Comparison of ENCODE assay signal across 19 cellular contexts in the genomic region with DNA sequence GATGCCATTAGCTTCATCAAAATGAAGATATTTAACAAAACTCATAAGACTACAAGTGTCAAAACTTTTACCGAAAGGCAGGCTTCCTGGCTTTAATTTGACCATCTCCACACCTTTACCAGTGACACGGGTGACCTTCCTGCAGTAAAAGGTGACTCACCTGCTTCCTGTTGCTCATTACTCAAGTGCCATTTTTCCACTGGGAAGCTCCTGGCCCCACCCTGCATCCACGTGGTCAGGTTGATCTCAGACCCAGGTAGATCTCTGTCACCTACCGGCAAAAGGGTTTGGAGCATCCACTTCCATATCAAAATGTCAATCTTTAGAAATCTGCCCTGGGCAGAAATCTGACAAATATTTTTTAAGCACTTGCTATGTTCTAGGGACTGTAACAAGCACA. TPM values are rescaled to one million over a fixed set of nuclear protein-coding genes. Genes with fewer than 3 reads are reported as not detected.
A peak's percentile ranks its signal among the peaks of the same experiment; 100 is the strongest.
DNase-seq lines count a peak whose midpoint lies in the region; ATAC-seq and TF ChIP-seq lines count a peak whose summit lies in the region.
"Had no signal": no experiment of that assay in that cellular context is flagged by ENCODE, and none has a peak within 500 bp of the region (broad histone marks: within the 10 kb centered on the region; RNA-seq: fewer than 3 reads in every experiment).

No MANE protein-coding gene starts in this region.

- H3K27me3 ChIP-seq in breast epithelium (peaks cover 0 to 8% of the 10 kb centered on the region in 2 donors), foreskin keratinocyte (peaks cover 63% of the 10 kb centered on the region)
- H3K27me3 ChIP-seq: BLaER1 treated with 17β-estradiol and CSF1 and Interleukin-3, amounts not matched to agents 10 nM and 100 nM had no signal

- peaks cover 49% of the 10 kb centered on the region for H3K27me3 Mint-ChIP-seq in MCF 10A (ENCODE audit: insufficient read depth, unreplicated experiment)
- H3K27me3 Mint-ChIP-seq: CD4-positive, CD25-positive, alpha-beta regulatory T cell had no signal

- CTCF ChIA-PET in MCF 10A (lab: Yijun Ruan, JAX) = interaction anchor here (0.6 to 5.1 kb wide), 4 partner anchors 8 to 346 kb away, joined by 3 to 34 read pairs (median 4); no protein-coding TSS in a partner anchor

- peaks cover 5% of the 10 kb centered on the region for H3K36me3 Mint-ChIP-seq in MCF 10A (ENCODE audit: insufficient read depth, unreplicated experiment)
- H3K36me3 Mint-ChIP-seq: CD4-positive, CD25-positive, alpha-beta regulatory T cell had no signal

- TF ChIP-seq POLR2A in breast epithelium (IDR thresholded peaks at IDR 0.05) = no peak

- H3K4me3 ChIP-seq in breast epithelium = no peak overlapping the region
- H3K4me3 ChIP-seq in mucosa of descending colon = no peak overlapping the region
- H3K4me3 ChIP-seq: BLaER1 treated with 17β-estradiol and CSF1 and Interleukin-3, amounts not matched to agents 10 nM and 100 nM had no signal

- POLR2A ChIA-PET in MCF 10A (lab: Yijun Ruan, JAX) = no interaction called here

- no peak overlapping the region for H3K4me3 Mint-ChIP-seq in MCF 10A (ENCODE audit: unreplicated experiment)
- H3K4me3 Mint-ChIP-seq: CD4-positive, CD25-positive, alpha-beta regulatory T cell; H9 had no signal

- H3K36me3 ChIP-seq in breast epithelium = no peaks in the 10 kb centered on the region
- no peaks in the 10 kb centered on the region for H3K36me3 ChIP-seq in mucosa of descending colon (ENCODE audit: low read depth)
- H3K36me3 ChIP-seq: BLaER1 treated with 17β-estradiol and CSF1 and Interleukin-3, amounts not matched to agents 10 nM and 100 nM had no signal

- TF ChIP-seq CTCF in MCF 10A (IDR thresholded peaks at IDR 0.05; ENCODE audit: unreplicated experiment) (no peak), breast epithelium (IDR thresholded peaks at IDR 0.05) (no peak), foreskin keratinocyte (conservative IDR thresholded peaks at IDR 0.05) (peak; percentile 14), mucosa of descending colon (IDR thresholded peaks at IDR 0.05) (no peak)

- peak; percentile 34 for DNase-seq in MCF 10A (ENCODE audit: unreplicated experiment)
- DNase-seq in breast epithelium (ENCODE audit: low spot score in 2 of 2) = no peak
- peak; percentile 81 for DNase-seq in SW480 (ENCODE audit: low spot score)
- peak in 1 of 2 donors; percentile 23 for DNase-seq in foreskin keratinocyte
- DNase-seq in mucosa of descending colon = peak in 1 of 3 donors; percentile 9
- DNase-seq in NCI-H1417 (lab: John Stamatoyannopoulos, UW) = no peak
- no peak for DNase-seq in NCI-H1105 (lab: John Stamatoyannopoulos, UW)
- DNase-seq in DMS53 treated with DMSO at 0.1 percent for 48 hours (lab: John Stamatoyannopoulos, UW; ENCODE audit: unreplicated experiment) = no peak
- DNase-seq: 8988T; ACHN; Calu3; CD4-positive, CD25-positive, alpha-beta regulatory T cell; DMS 273 treated with DMSO at 0.1 percent for 48 hours; DMS79 treated with DMSO at 0.1 percent for 48 hours; EL; GOT3; H9 had no signal

- BruUV-seq in MCF 10A (replicated peaks; lab: Mats Ljungman, UMichigan) = no TSS peak

- ATAC-seq in foreskin keratinocyte = peak; percentile 24
- ATAC-seq in mucosa of descending colon = peak; percentile 65

- H3K27ac Mint-ChIP-seq in MCF 10A (ENCODE audit: low read depth, unreplicated experiment) = no peak overlapping the region
- H3K27ac Mint-ChIP-seq: CD4-positive, CD25-positive, alpha-beta regulatory T cell; H9 had no signal

- peaks cover 14% of the 10 kb centered on the region for H3K9me3 Mint-ChIP-seq in MCF 10A (ENCODE audit: unreplicated experiment)

- peaks cover 16% of the 10 kb centered on the region for H3K4me1 Mint-ChIP-seq in MCF 10A (ENCODE audit: insufficient read depth, unreplicated experiment)
- H3K4me1 Mint-ChIP-seq: CD4-positive, CD25-positive, alpha-beta regulatory T cell had no signal

- H3K4me1 ChIP-seq in breast epithelium = no peaks in the 10 kb centered on the region
- no peaks in the 10 kb centered on the region for H3K4me1 ChIP-seq in foreskin keratinocyte
- no peaks in the 10 kb centered on the region for H3K4me1 ChIP-seq in mucosa of descending colon (ENCODE audit: low read depth)
- H3K4me1 ChIP-seq: BLaER1 treated with 17β-estradiol and CSF1 and Interleukin-3, amounts not matched to agents 10 nM and 100 nM had no signal

- H3K9me3 ChIP-seq in breast epithelium (no peaks in the 10 kb centered on the region), mucosa of descending colon (no peaks in the 10 kb centered on the region)
- H3K9me3 ChIP-seq: BLaER1 treated with 17β-estradiol and CSF1 and Interleukin-3, amounts not matched to agents 10 nM and 100 nM had no signal

- intact Hi-C loops in MCF 10A (cut with micrococcal nuclease) = loop anchor here (5.0 kb wide), 1 partner anchor 53 kb away; no protein-coding TSS in a partner anchor
- intact Hi-C loops in breast epithelium (cut with DNase I; ENCODE audit: low total_unique reads) = no loop called here
- intact Hi-C loops in mucosa of descending colon (cut with DNase I, micrococcal nuclease) = no loop called here

- H3K27ac ChIP-seq in breast epithelium = no peak overlapping the region
- no peak overlapping the region for H3K27ac ChIP-seq in foreskin keratinocyte
- H3K27ac ChIP-seq: BLaER1 treated with 17β-estradiol and CSF1 and Interleukin-3, amounts not matched to agents 10 nM and 100 nM had no signal

RNA-seq across cellular contexts. Expression of a gene that starts 31.9 kb away (rescaled TPM):
- total RNA-seq in MCF 10A (2022) = 25.0 and 44.8 TPM in 2 replicates
- under 1 TPM in 1 of 3 donors, not detected in 2; under 0.01 TPM for total RNA-seq in breast epithelium
- 11.2 and 12.8 TPM in 2 replicates for total RNA-seq in foreskin keratinocyte
- 5.9 and 7.3 TPM in 2 replicates for polyA plus RNA-seq in foreskin keratinocyte
- under 1 TPM in 1 of 3 donors, not detected in 2; 0.16 TPM for total RNA-seq in mucosa of descending colon
- total RNA-seq: Calu3, HT-29 had no signal

Comparison
In these comparisons a context has a peak if more than half of its experiments do, and no peak if none do; other contexts are left out.
1. DNase-seq: peak in MCF 10A (single experiment) and SW480 (single experiment); none in breast epithelium (0 of 2), NCI-H1417 (0 of 3), NCI-H1105 (single experiment) and DMS53 treated with DMSO at 0.1 percent for 48 hours (single experiment).
2. RNA of a gene that starts 31.9 kb away (total RNA-seq): 25.0 to 44.8 TPM in MCF 10A and 11.2 to 12.8 TPM in foreskin keratinocyte; 0.16 TPM in mucosa of descending colon and under 0.01 TPM in breast epithelium; every median in the first group is over 10 times any median in the second.